ENCODE assay signal across 9 cellular contexts in genomic region chr4:151169223-151169622, GRCh38.
A peak's percentile ranks its signal among the peaks of the same experiment; 100 is the strongest.
DNase-seq lines count a peak whose midpoint lies in the region; ATAC-seq and TF ChIP-seq lines count a peak whose summit lies in the region.
"Had no signal": no experiment of that assay in that cellular context is flagged by ENCODE, and none has a peak within 500 bp of the region (broad histone marks: within the 10 kb centered on the region; RNA-seq: fewer than 3 reads in every experiment).

No MANE protein-coding gene starts in this region.

- peaks cover 0 to 4% of the 10 kb centered on the region in 2 donors for H3K36me3 ChIP-seq in stomach smooth muscle (ENCODE audit: control insufficient read depth in 2 of 2, insufficient read depth in 2 of 2, low read length in 2 of 2)
- H3K36me3 ChIP-seq in CD4-positive, alpha-beta memory T cell (ENCODE audit: insufficient read depth, low read length), result no peaks in the 10 kb centered on the region
- no peaks in the 10 kb centered on the region for H3K36me3 ChIP-seq in PC-9 (ENCODE audit: low read depth)

- no peaks in the 10 kb centered on the region for H3F3A ChIP-seq in PC-9 (ENCODE audit: insufficient read depth, low read depth)

- TF ChIP-seq CTCF in brain (conservative IDR thresholded peaks at IDR 0.05), result no peak
- TF ChIP-seq CTCF in PC-9 (conservative IDR thresholded peaks at IDR 0.05), result no peak

- H3K4me3 Mint-ChIP-seq in brain, result peak overlapping the region in 4 of 5 experiments; percentile 0 to 57 (median 7)
- H3K4me3 Mint-ChIP-seq in CD4-positive, alpha-beta memory T cell, result no peak overlapping the region
- H3K4me3 Mint-ChIP-seq: stimulated activated memory B cell treated with anti-CD40 and anti-IgM and Interleukin-4, amounts not matched to agents 10 μg/mL and 1 μg/mL and 100 μg/mL, for 72 hours had no signal

- H3K4me3 ChIP-seq in stomach smooth muscle (ENCODE audit: low read length in 2 of 2) (no peak overlapping the region), PC-9 (no peak overlapping the region)
- H3K4me3 ChIP-seq in CD4-positive, alpha-beta memory T cell (ENCODE audit: low read length in 2 of 2), result no peak overlapping the region

- POLR2A ChIA-PET in CD4-positive, alpha-beta memory T cell (lab: Charles Lee; ENCODE audit: partially characterized antibody), result no interaction called here
- POLR2A ChIA-PET in PC-9 (lab: Charles Lee; ENCODE audit: unreplicated experiment), result no interaction called here

- no peaks in the 10 kb centered on the region for H3K27me3 Mint-ChIP-seq in brain
- peaks cover 15 to 21% of the 10 kb centered on the region in 2 donors for H3K27me3 Mint-ChIP-seq in CD4-positive, alpha-beta memory T cell

- no peaks in the 10 kb centered on the region for H3K36me3 Mint-ChIP-seq in brain
- no peaks in the 10 kb centered on the region for H3K36me3 Mint-ChIP-seq in CD4-positive, alpha-beta memory T cell
- H3K36me3 Mint-ChIP-seq: stimulated activated memory B cell treated with anti-CD40 and anti-IgM and Interleukin-4, amounts not matched to agents 10 μg/mL and 1 μg/mL and 100 μg/mL, for 72 hours had no signal

- BruUV-seq in PC-9 (replicated peaks; lab: Mats Ljungman, UMichigan), result no TSS peak

- peaks cover 52% of the 10 kb centered on the region for H3K4me1 Mint-ChIP-seq in brain
- H3K4me1 Mint-ChIP-seq in CD4-positive, alpha-beta memory T cell, result no peaks in the 10 kb centered on the region
- H3K4me1 Mint-ChIP-seq: stimulated activated memory B cell treated with anti-CD40 and anti-IgM and Interleukin-4, amounts not matched to agents 10 μg/mL and 1 μg/mL and 100 μg/mL, for 72 hours had no signal

- no peaks in the 10 kb centered on the region for H3K27me3 ChIP-seq in stomach smooth muscle (ENCODE audit: control insufficient read depth in 1 of 2, insufficient read depth in 2 of 2, low read length in 2 of 2)
- no peaks in the 10 kb centered on the region for H3K27me3 ChIP-seq in CD4-positive, alpha-beta memory T cell (ENCODE audit: insufficient read depth, low read length)
- H3K27me3 ChIP-seq in PC-9 (ENCODE audit: insufficient read depth, low read depth), result no peaks in the 10 kb centered on the region

- no peaks in the 10 kb centered on the region for H3K9me2 ChIP-seq in PC-9 (ENCODE audit: insufficient read depth)

- DNase-seq in LHCN-M2 (ENCODE audit: low read depth) (peak; percentile 96), islet precursor cell (peak; percentile 63), PC-9 (no peak)
- no peak for DNase-seq in CD4-positive, alpha-beta memory T cell
- DNase-seq in activated CD4-positive, alpha-beta T cell treated with anti-CD3 and anti-CD28 coated beads for 4 hours, result no peak

- H3K27ac ChIP-seq in stomach smooth muscle (ENCODE audit: low read length) (peak overlapping the region; percentile 67), PC-9 (no peak overlapping the region)
- H3K27ac ChIP-seq in CD4-positive, alpha-beta memory T cell (ENCODE audit: low read depth, low read length), result no peak overlapping the region

- CTCF ChIA-PET in CD4-positive, alpha-beta memory T cell (lab: Charles Lee; ENCODE audit: partially characterized antibody), result no interaction called here
- CTCF ChIA-PET in PC-9 (lab: Charles Lee), result no interaction called here

- H3K79me2 ChIP-seq in PC-9 (ENCODE audit: low read depth), result no peaks in the 10 kb centered on the region

- H3K9me3 ChIP-seq in stomach smooth muscle (ENCODE audit: control insufficient read depth in 2 of 2, low read length in 2 of 2) (no peaks in the 10 kb centered on the region), PC-9 (ENCODE audit: insufficient read depth, low read depth) (no peaks in the 10 kb centered on the region)
- H3K9me3 ChIP-seq in CD4-positive, alpha-beta memory T cell (ENCODE audit: control insufficient read depth in 1 of 2, low read length in 2 of 2), result no peaks in the 10 kb centered on the region

- intact Hi-C loops in CD4-positive, alpha-beta memory T cell (cut with micrococcal nuclease), result no loop called here
- intact Hi-C loops in PC-9 (cut with micrococcal nuclease; ENCODE audit: unreplicated experiment), result no loop called here

- no peak for ATAC-seq in HG03097 (IDR thresholded peaks at IDR 0.05; ENCODE audit: low FRiP score, unreplicated experiment)
- ATAC-seq: stimulated activated memory B cell treated with anti-CD40 and anti-IgM and Interleukin-4, amounts not matched to agents 10 μg/mL and 1 μg/mL and 100 μg/mL, for 72 hours had no signal

- H3K4me2 ChIP-seq in PC-9, result no peak overlapping the region

- peaks cover 0 to 6% (median 0%) of the 10 kb centered on the region in 5 experiments for H3K9me3 Mint-ChIP-seq in brain
- peaks cover 0 to 2% (median 0%) of the 10 kb centered on the region in 8 donors for H3K9me3 Mint-ChIP-seq in CD4-positive, alpha-beta memory T cell
- H3K9me3 Mint-ChIP-seq: stimulated activated memory B cell treated with anti-CD40 and anti-IgM and Interleukin-4, amounts not matched to agents 10 μg/mL and 1 μg/mL and 100 μg/mL, for 72 hours had no signal

- no peaks in the 10 kb centered on the region for H4K20me1 ChIP-seq in PC-9 (ENCODE audit: insufficient read depth)

- no peak overlapping the region for H2AFZ ChIP-seq in PC-9

- H3K27ac Mint-ChIP-seq in brain, result peak overlapping the region; percentile 41 to 85 (median 58)
- no peak overlapping the region for H3K27ac Mint-ChIP-seq in CD4-positive, alpha-beta memory T cell
- H3K27ac Mint-ChIP-seq: stimulated activated memory B cell treated with anti-CD40 and anti-IgM and Interleukin-4, amounts not matched to agents 10 μg/mL and 1 μg/mL and 100 μg/mL, for 72 hours had no signal

- H3K9ac ChIP-seq in stomach smooth muscle (ENCODE audit: low read length in 2 of 2), result peak overlapping the region in 1 of 2 donors; percentile 39

- H3K4me1 ChIP-seq in stomach smooth muscle (ENCODE audit: control insufficient read depth, insufficient read depth, low read length) (peaks cover 19% of the 10 kb centered on the region), PC-9 (replicated peaks; ENCODE audit: insufficient read depth) (no peaks in the 10 kb centered on the region)
- no peaks in the 10 kb centered on the region for H3K4me1 ChIP-seq in CD4-positive, alpha-beta memory T cell (ENCODE audit: insufficient read depth, low read length)

Comparison
In these comparisons a context has a peak if more than half of its experiments do, and no peak if none do; other contexts are left out.
1. DNase-seq: peak in LHCN-M2 (single experiment) and islet precursor cell (single experiment); none in CD4-positive, alpha-beta memory T cell (0 of 5), activated CD4-positive, alpha-beta T cell treated with anti-CD3 and anti-CD28 coated beads for 4 hours (0 of 2) and PC-9 (0 of 2).
2. H3K27ac Mint-ChIP-seq: peak in brain (5 of 5); none in CD4-positive, alpha-beta memory T cell (0 of 7).
3. H3K4me3 Mint-ChIP-seq: peak in brain (4 of 5); none in CD4-positive, alpha-beta memory T cell (0 of 8).